1 cellular context compared by ENCODE assay signal in genomic region chr2:62711832-62712494, GRCh38.
TF ChIP-seq lines count a peak whose summit lies in the region.

No MANE protein-coding gene starts in this region.

TF ChIP-seq in HepG2, 621 proteins besides CTCF, POLR2A, EP300 and RAD21 (continued from another document and continues in another):
- TF ChIP-seq ZNF281 (CRISPR knock-in tag; IDR thresholded peaks at IDR 0.05; ENCODE audit: borderline replicate concordance) (no peak), BATF2 (CRISPR knock-in tag; IDR thresholded peaks at IDR 0.05) (no peak), EZH2 (conservative IDR thresholded peaks at IDR 0.05; ENCODE audit: low read depth, low read length) (no peak), ISL2 (CRISPR knock-in tag; IDR thresholded peaks at IDR 0.05) (no peak), SALL2 (CRISPR knock-in tag; IDR thresholded peaks at IDR 0.05) (no peak), SNAPC2 (CRISPR knock-in tag; IDR thresholded peaks at IDR 0.05) (no peak), ZNF605 (CRISPR knock-in tag; IDR thresholded peaks at IDR 0.05) (no peak), SSRP1 (CRISPR knock-in tag; IDR thresholded peaks at IDR 0.05) (0 out of 2 replicates have a peak, but pooled peaks have one; percentile 22), EHMT2 (IDR thresholded peaks at IDR 0.05; ENCODE audit: borderline replicate concordance, low read depth, low read length) (peak; percentile 91), ZNF430 (CRISPR knock-in tag; IDR thresholded peaks at IDR 0.05) (no peak), ZSCAN20 (CRISPR knock-in tag; IDR thresholded peaks at IDR 0.05; ENCODE audit: borderline replicate concordance) (no peak), NFKBIZ (CRISPR knock-in tag; IDR thresholded peaks at IDR 0.05) (no peak), ATF3 (CRISPR knock-in tag; IDR thresholded peaks at IDR 0.05) (no peak), ZNF644 (CRISPR knock-in tag; IDR thresholded peaks at IDR 0.05; ENCODE audit: low read depth) (peak; percentile 94), GABPB1 (CRISPR knock-in tag; IDR thresholded peaks at IDR 0.05) (no peak), GLI4 (CRISPR knock-in tag; IDR thresholded peaks at IDR 0.05; ENCODE audit: borderline replicate concordance) (no peak), ZNF329 (CRISPR knock-in tag; IDR thresholded peaks at IDR 0.05; ENCODE audit: low read depth) (no peak), YEATS2 (CRISPR knock-in tag; IDR thresholded peaks at IDR 0.05; ENCODE audit: borderline replicate concordance) (no peak), FOSL1 (CRISPR knock-in tag; IDR thresholded peaks at IDR 0.05; ENCODE audit: borderline replicate concordance) (no peak), TAF15 (IDR thresholded peaks at IDR 0.05; ENCODE audit: low read depth, low read length, poor library complexity, severe bottlenecking) (no peak), REST (IDR thresholded peaks at IDR 0.05; ENCODE audit: borderline replicate concordance in 1 of 2, low read depth in 1 of 2, low read length in 2 of 2) (no peak), ATF4 (CRISPR knock-in tag; IDR thresholded peaks at IDR 0.05) (0 out of 4 replicates have a peak, but pooled peaks of 1 of the 2 experiments have one; percentile 40), SMAD9 (CRISPR knock-in tag; IDR thresholded peaks at IDR 0.05) (no peak), TFE3 (CRISPR knock-in tag; IDR thresholded peaks at IDR 0.05) (no peak), SP2 (CRISPR knock-in tag; IDR thresholded peaks at IDR 0.05) (no peak), TCF12 (IDR thresholded peaks at IDR 0.05) (no peak), TCF12 (CRISPR knock-in tag; IDR thresholded peaks at IDR 0.05) (no peak), SNRNP70 (IDR thresholded peaks at IDR 0.05; ENCODE audit: low read depth, low read length) (no peak), SKIL (CRISPR knock-in tag; IDR thresholded peaks at IDR 0.05; ENCODE audit: borderline replicate concordance) (no peak), ZNF563 (CRISPR knock-in tag; IDR thresholded peaks at IDR 0.05) (no peak), CCDC6 (CRISPR knock-in tag; IDR thresholded peaks at IDR 0.05) (peak; percentile 53; the same call in 1 of the 2 replicates), ZNF761 (CRISPR knock-in tag; conservative IDR thresholded peaks at IDR 0.05) (no peak), MAFK (conservative IDR thresholded peaks at IDR 0.05 in 1 of 2, IDR thresholded peaks at IDR 0.05 in 1 of 2; ENCODE audit: low read length in 2 of 2) (no peak), RFXAP (CRISPR knock-in tag; IDR thresholded peaks at IDR 0.05; ENCODE audit: borderline replicate concordance) (no peak), MTA3 (CRISPR knock-in tag; IDR thresholded peaks at IDR 0.05) (no peak), WIZ (CRISPR knock-in tag; IDR thresholded peaks at IDR 0.05) (0 out of 2 replicates have a peak, but pooled peaks have one; percentile 41), ZNF512 (CRISPR knock-in tag; IDR thresholded peaks at IDR 0.05) (0 out of 2 replicates have a peak, but pooled peaks have one; percentile 15), PBX2 (CRISPR knock-in tag; IDR thresholded peaks at IDR 0.05) (no peak), POLR2AphosphoS5 (IDR thresholded peaks at IDR 0.05; ENCODE audit: low read depth, low read length) (no peak; the same call in 1 of the 2 replicates), UBTF (CRISPR knock-in tag; IDR thresholded peaks at IDR 0.05) (no peak), ZNF124 (CRISPR knock-in tag; IDR thresholded peaks at IDR 0.05) (no peak), CENPBD1 (CRISPR knock-in tag; IDR thresholded peaks at IDR 0.05; ENCODE audit: borderline replicate concordance, low read depth) (no peak), CC2D1A (CRISPR knock-in tag; IDR thresholded peaks at IDR 0.05) (no peak), MLX (CRISPR knock-in tag; IDR thresholded peaks at IDR 0.05) (no peak), SIX4 (CRISPR knock-in tag; IDR thresholded peaks at IDR 0.05) (no peak)
